ENCODE assay signal across 1 cellular context in genomic region chr2:15560988-15561573, GRCh38.
TF ChIP-seq lines count a peak whose summit lies in the region.

NBAS (minus strand) TSS chr2:15561334; CDS start chr2:15561304, 30 bp downstream.

TF ChIP-seq in HepG2, 621 proteins besides CTCF, POLR2A, EP300 and RAD21 (continued from another document and continues in another):
- TF ChIP-seq THAP9 (CRISPR knock-in tag; IDR thresholded peaks at IDR 0.05; ENCODE audit: borderline replicate concordance) (peak; percentile 95), SIX1 (CRISPR knock-in tag; IDR thresholded peaks at IDR 0.05; ENCODE audit: borderline replicate concordance) (0 out of 2 replicates have a peak, but pooled peaks have one; percentile 37), ZNF569 (CRISPR knock-in tag; IDR thresholded peaks at IDR 0.05; ENCODE audit: borderline replicate concordance) (no peak), ZNF850 (CRISPR knock-in tag; conservative IDR thresholded peaks at IDR 0.05) (no peak), HDAC1 (CRISPR knock-in tag; IDR thresholded peaks at IDR 0.05) (peak; percentile 93), RBM22 (optimal IDR thresholded peaks at IDR 0.05; ENCODE audit: low read length) (no peak), NFE2L2 (IDR thresholded peaks at IDR 0.05; ENCODE audit: low read length) (no peak; the same call in 1 of the 2 replicates), ZBTB38 (CRISPR knock-in tag; IDR thresholded peaks at IDR 0.05) (no peak), KDM2A (CRISPR knock-in tag; IDR thresholded peaks at IDR 0.05; ENCODE audit: borderline replicate concordance, low read depth) (peak; percentile 91), TBP (CRISPR knock-in tag; IDR thresholded peaks at IDR 0.05) (no peak), KDM5B (CRISPR knock-in tag; IDR thresholded peaks at IDR 0.05; ENCODE audit: borderline replicate concordance) (peak; percentile 65; the same call in 1 of the 2 replicates), ZNF567 (CRISPR knock-in tag; IDR thresholded peaks at IDR 0.05; ENCODE audit: borderline replicate concordance) (peak; percentile 72; the same call in 1 of the 2 replicates), ZNF501 (CRISPR knock-in tag; IDR thresholded peaks at IDR 0.05) (0 out of 2 replicates have a peak, but pooled peaks have one; percentile 12), ATF3 (CRISPR knock-in tag; IDR thresholded peaks at IDR 0.05) (0 out of 2 replicates have a peak, but pooled peaks have one; percentile 19), TFE3 (CRISPR knock-in tag; IDR thresholded peaks at IDR 0.05) (peak; percentile 44; the same call in 1 of the 2 replicates), ZFP90 (CRISPR knock-in tag; IDR thresholded peaks at IDR 0.05; ENCODE audit: borderline replicate concordance) (0 out of 2 replicates have a peak, but pooled peaks have one; percentile 54), ZNF431 (CRISPR knock-in tag; IDR thresholded peaks at IDR 0.05; ENCODE audit: borderline replicate concordance, low read depth) (no peak), ZNF460 (CRISPR knock-in tag; IDR thresholded peaks at IDR 0.05; ENCODE audit: borderline replicate concordance) (no peak; the same call in 1 of the 2 replicates), HNRNPH1 (optimal IDR thresholded peaks at IDR 0.05; ENCODE audit: low read depth, low read length) (no peak), ZNF235 (CRISPR knock-in tag; IDR thresholded peaks at IDR 0.05; ENCODE audit: borderline replicate concordance) (0 out of 2 replicates have a peak, but pooled peaks have one; percentile 74), ZNF777 (CRISPR knock-in tag; IDR thresholded peaks at IDR 0.05) (no peak), HNRNPUL1 (IDR thresholded peaks at IDR 0.05; ENCODE audit: low read depth, low read length) (no peak), ATAD3A (CRISPR knock-in tag; IDR thresholded peaks at IDR 0.05) (no peak), HNRNPK (IDR thresholded peaks at IDR 0.05; ENCODE audit: low read depth, low read length, poor library complexity, severe bottlenecking) (no peak), GPBP1L1 (CRISPR knock-in tag; IDR thresholded peaks at IDR 0.05) (no peak), ESRRA (CRISPR knock-in tag; IDR thresholded peaks at IDR 0.05; ENCODE audit: low read depth) (peak; percentile 19; the same call in 1 of the 2 replicates), ZNF597 (CRISPR knock-in tag; IDR thresholded peaks at IDR 0.05) (no peak), PITX1 (CRISPR knock-in tag; IDR thresholded peaks at IDR 0.05) (no peak), ZNF550 (CRISPR knock-in tag; IDR thresholded peaks at IDR 0.05; ENCODE audit: borderline replicate concordance) (no peak), ATF6 (CRISPR knock-in tag; conservative IDR thresholded peaks at IDR 0.05) (peak; percentile 50; the same call in 1 of the 2 replicates), CHD2 (IDR thresholded peaks at IDR 0.05; ENCODE audit: low read depth, low read length) (no peak), SAP130 (CRISPR knock-in tag; IDR thresholded peaks at IDR 0.05; ENCODE audit: low read depth) (peak; percentile 95), CHCHD3 (CRISPR knock-in tag; IDR thresholded peaks at IDR 0.05) (no peak), ZBTB33 (CRISPR knock-in tag; IDR thresholded peaks at IDR 0.05) (0 out of 2 replicates have a peak, but pooled peaks have one; percentile 17), MXD1 (CRISPR knock-in tag; IDR thresholded peaks at IDR 0.05) (peak; percentile 63; the same call in 1 of the 2 replicates), BHLHE40 (IDR thresholded peaks at IDR 0.05; ENCODE audit: low read length) (no peak), NR0B2 (CRISPR knock-in tag; IDR thresholded peaks at IDR 0.05) (no peak), ZNF724P (CRISPR knock-in tag; IDR thresholded peaks at IDR 0.05; ENCODE audit: borderline replicate concordance) (no peak; the same call in 1 of the 2 replicates), TCF12 (IDR thresholded peaks at IDR 0.05) (no peak), TCF12 (CRISPR knock-in tag; IDR thresholded peaks at IDR 0.05) (no peak), ASH2L (IDR thresholded peaks at IDR 0.05; ENCODE audit: insufficient read length, low read depth, low read length) (peak; percentile 98), FOXA1 (IDR thresholded peaks at IDR 0.05) (no peak), FOXA1 (CRISPR knock-in tag; IDR thresholded peaks at IDR 0.05) (no peak)
